23 cellular contexts compared by ENCODE assay signal in the genomic region with DNA sequence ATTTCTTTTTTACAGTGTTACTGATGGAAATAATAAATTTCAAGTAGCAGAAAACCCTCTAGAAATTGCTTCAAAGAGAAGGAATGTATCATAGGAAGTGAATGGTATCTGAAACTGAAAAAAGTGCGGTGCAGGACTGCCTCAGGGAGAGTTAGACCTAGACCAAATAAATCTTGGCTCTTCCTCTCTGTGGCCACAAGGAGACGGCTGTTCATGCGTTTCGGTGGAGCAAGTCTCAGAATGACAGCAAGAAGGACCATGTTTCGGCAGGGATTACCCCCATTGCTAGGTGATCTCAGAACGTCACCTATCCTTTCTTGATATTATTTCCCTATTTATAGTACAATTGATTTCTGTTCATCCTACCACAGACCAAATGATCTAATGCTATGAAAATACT.
A peak's percentile ranks its signal among the peaks of the same experiment; 100 is the strongest.
DNase-seq lines count a peak whose midpoint lies in the region; ATAC-seq and TF ChIP-seq lines count a peak whose summit lies in the region.
"Had no signal": no experiment of that assay in that cellular context is flagged by ENCODE, and none has a peak within 500 bp of the region (broad histone marks: within the 10 kb centered on the region; RNA-seq: fewer than 3 reads in every experiment).

No MANE protein-coding gene starts in this region.

- H3K4me2 ChIP-seq in neural progenitor cell, result no peak overlapping the region

- no peak overlapping the region for H3K4me3 ChIP-seq in neural progenitor cell
- H3K4me3 ChIP-seq: PC-9 had no signal

- H3K27ac ChIP-seq in neural progenitor cell, result no peak overlapping the region
- H3K27ac ChIP-seq: PC-9 had no signal

- POLR2A ChIA-PET in activated CD4-positive, alpha-beta memory T cell treated with anti-CD3 and anti-CD28 coated beads, Interleukin-2, amount 10 ng/mL, durations not matched to agents 7 days and 5 days (lab: Charles Lee), result no interaction called here

- H3K9me3 ChIP-seq in neural progenitor cell (ENCODE audit: low read depth), result no peaks in the 10 kb centered on the region
- H3K9me3 ChIP-seq: Caco-2 had no signal

- H3F3A ChIP-seq in neural progenitor cell (ENCODE audit: low read depth), result no peaks in the 10 kb centered on the region

- TF ChIP-seq CTCF in neural progenitor cell (IDR thresholded peaks at IDR 0.05), result peak; percentile 23

- no peak overlapping the region for H3K4me3 Mint-ChIP-seq in neural progenitor cell
- no peak overlapping the region for H3K4me3 Mint-ChIP-seq in activated CD4-positive, alpha-beta memory T cell treated with anti-CD3 and anti-CD28 coated beads, Interleukin-2, amount 10 ng/mL, durations not matched to agents 7 days and 5 days

- no peaks in the 10 kb centered on the region for H4K20me1 ChIP-seq in neural progenitor cell (ENCODE audit: low read depth)

- no peak overlapping the region for H3K27ac Mint-ChIP-seq in neural progenitor cell
- no peak overlapping the region for H3K27ac Mint-ChIP-seq in activated CD4-positive, alpha-beta memory T cell treated with anti-CD3 and anti-CD28 coated beads, Interleukin-2, amount 10 ng/mL, durations not matched to agents 7 days and 5 days

- H3K36me3 ChIP-seq in neural progenitor cell, result no peaks in the 10 kb centered on the region

- no peak overlapping the region for H3K9ac ChIP-seq in neural progenitor cell

- CTCF ChIA-PET in activated CD4-positive, alpha-beta memory T cell treated with anti-CD3 and anti-CD28 coated beads, Interleukin-2, amount 10 ng/mL, durations not matched to agents 7 days and 5 days (lab: Charles Lee), result no interaction called here

- H3K4me1 ChIP-seq in neural progenitor cell, result peaks cover 4% of the 10 kb centered on the region

- peaks cover 15% of the 10 kb centered on the region for H3K4me1 Mint-ChIP-seq in neural progenitor cell
- no peaks in the 10 kb centered on the region for H3K4me1 Mint-ChIP-seq in activated CD4-positive, alpha-beta memory T cell treated with anti-CD3 and anti-CD28 coated beads, Interleukin-2, amount 10 ng/mL, durations not matched to agents 7 days and 5 days

- no peaks in the 10 kb centered on the region for H3K27me3 ChIP-seq in neural progenitor cell

- peak; percentile 45 for ATAC-seq in GM18867 (IDR thresholded peaks at IDR 0.05; ENCODE audit: unreplicated experiment)
- ATAC-seq in HG03175 (IDR thresholded peaks at IDR 0.05; ENCODE audit: unreplicated experiment), result peak; percentile 47
- no peak for ATAC-seq in HG02840 (IDR thresholded peaks at IDR 0.05; ENCODE audit: low FRiP score, unreplicated experiment)
- ATAC-seq: HepG2, SK-N-SH treated with all-trans-retinoic acid at 6 μM for 48 hours had no signal

- no peaks in the 10 kb centered on the region for H3K79me2 ChIP-seq in neural progenitor cell (ENCODE audit: low read depth)

- no peak overlapping the region for H2AFZ ChIP-seq in neural progenitor cell (replicated peaks)

- no peaks in the 10 kb centered on the region for H3K36me3 Mint-ChIP-seq in neural progenitor cell
- no peaks in the 10 kb centered on the region for H3K36me3 Mint-ChIP-seq in activated CD4-positive, alpha-beta memory T cell treated with anti-CD3 and anti-CD28 coated beads, Interleukin-2, amount 10 ng/mL, durations not matched to agents 7 days and 5 days (ENCODE audit: low read depth)

- peaks cover 3% of the 10 kb centered on the region for H3K9me3 Mint-ChIP-seq in neural progenitor cell
- peaks cover 3% of the 10 kb centered on the region for H3K9me3 Mint-ChIP-seq in activated CD4-positive, alpha-beta memory T cell treated with anti-CD3 and anti-CD28 coated beads, Interleukin-2, amount 10 ng/mL, durations not matched to agents 7 days and 5 days

- DNase-seq in epidermal melanocyte (ENCODE audit: insufficient read length, low spot score), result peak; percentile 27
- peak; percentile 19 for DNase-seq in neural progenitor cell (ENCODE audit: low spot score)
- DNase-seq in NK-92 treated with Interleukin-12 subunit alpha and Interleukin-12 subunit beta, amount 100 ng/mL, for 24 hours (lab: John Stamatoyannopoulos, UW), result no peak
- no peak for DNase-seq in kidney glomerular epithelial cell (lab: John Stamatoyannopoulos, UW)
- no peak for DNase-seq in activated CD4-positive, alpha-beta memory T cell treated with anti-CD3 and anti-CD28 coated beads, Interleukin-2, amount 10 ng/mL, durations not matched to agents 7 days and 5 days
- DNase-seq: activated CD4-positive, alpha-beta T cell treated with anti-CD3 and anti-CD28 coated beads for 48 hours; activated CD8-positive, alpha-beta memory T cell treated with anti-CD3 and anti-CD28 coated beads, Interleukin-2, amount 50 U/mL, for 48 hours; activated gamma-delta T cell treated with Interleukin-2 at 50 U/mL for 16 hours; amygdala; Caco-2; cerebellar nuclear complex; effector memory CD4-positive, alpha-beta T cell; EL; NCI-H1930; NCI-H510A treated with DMSO at 0.1 percent for 48 hours; posterior cingulate gyrus; stimulated activated CD4-positive, alpha-beta T cell treated with anti-CD3 and anti-CD28 coated beads, Interleukin-2, amount 100 ng/mL, for 48 hours had no signal

- peaks cover 3% of the 10 kb centered on the region for H3K27me3 Mint-ChIP-seq in neural progenitor cell (ENCODE audit: insufficient read depth, low read depth)
- H3K27me3 Mint-ChIP-seq in activated CD4-positive, alpha-beta memory T cell treated with anti-CD3 and anti-CD28 coated beads, Interleukin-2, amount 10 ng/mL, durations not matched to agents 7 days and 5 days, result no peaks in the 10 kb centered on the region

Comparison
In these comparisons a context has a peak if more than half of its experiments do, and no peak if none do; other contexts are left out.
1. DNase-seq: peak in epidermal melanocyte (single experiment) and neural progenitor cell (single experiment); none in NK-92 treated with Interleukin-12 subunit alpha and Interleukin-12 subunit beta, amount 100 ng/mL, for 24 hours (single experiment), kidney glomerular epithelial cell (single experiment) and activated CD4-positive, alpha-beta memory T cell treated with anti-CD3 and anti-CD28 coated beads, Interleukin-2, amount 10 ng/mL, durations not matched to agents 7 days and 5 days (single experiment).